2 cellular contexts compared by ENCODE assay signal in genomic region chr5:156199045-156199444, GRCh38.
TF ChIP-seq lines count a peak whose summit lies in the region.

No MANE protein-coding gene starts in this region.

TF ChIP-seq in HepG2, 621 proteins besides CTCF, POLR2A, EP300 and RAD21 (continued from another document and continues in another):
- no peak for TF ChIP-seq TBX2 (CRISPR knock-in tag; IDR thresholded peaks at IDR 0.05; ENCODE audit: borderline replicate concordance)
- no peak for TF ChIP-seq RBAK (CRISPR knock-in tag; IDR thresholded peaks at IDR 0.05)
- TF ChIP-seq ZNF713 (CRISPR knock-in tag; IDR thresholded peaks at IDR 0.05): no peak
- no peak for TF ChIP-seq ZNF24 (IDR thresholded peaks at IDR 0.05)
- TF ChIP-seq, protein P1, sequence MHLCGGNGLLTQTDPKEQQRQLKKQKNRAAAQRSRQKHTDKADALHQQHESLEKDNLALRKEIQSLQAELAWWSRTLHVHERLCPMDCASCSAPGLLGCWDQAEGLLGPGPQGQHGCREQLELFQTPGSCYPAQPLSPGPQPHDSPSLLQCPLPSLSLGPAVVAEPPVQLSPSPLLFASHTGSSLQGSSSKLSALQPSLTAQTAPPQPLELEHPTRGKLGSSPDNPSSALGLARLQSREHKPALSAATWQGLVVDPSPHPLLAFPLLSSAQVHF (CRISPR knock-in tag; IDR thresholded peaks at IDR 0.05): no peak
- no peak for TF ChIP-seq ZKSCAN5 (CRISPR knock-in tag; IDR thresholded peaks at IDR 0.05)
- TF ChIP-seq BCLAF1 (IDR thresholded peaks at IDR 0.05): no peak
- TF ChIP-seq TOE1 (CRISPR knock-in tag; IDR thresholded peaks at IDR 0.05): no peak
- no peak for TF ChIP-seq ZBTB43 (CRISPR knock-in tag; conservative IDR thresholded peaks at IDR 0.05)
- no peak for TF ChIP-seq ZNF781 (CRISPR knock-in tag; IDR thresholded peaks at IDR 0.05; ENCODE audit: borderline replicate concordance, not compliant biosample characterization)
- TF ChIP-seq BCL3 (CRISPR knock-in tag; IDR thresholded peaks at IDR 0.05): no peak

TF ChIP-seq in IMR-90, 13 proteins besides CTCF, POLR2A, EP300 and RAD21 (continued from another document):
- TF ChIP-seq MXI1 (IDR thresholded peaks at IDR 0.05; ENCODE audit: borderline replicate concordance, low read depth, low read length) (no peak), FOS (IDR thresholded peaks at IDR 0.05; ENCODE audit: low read depth, low read length) (no peak), SMC3 (IDR thresholded peaks at IDR 0.05; ENCODE audit: low read depth, low read length) (no peak), BHLHE40 (IDR thresholded peaks at IDR 0.05; ENCODE audit: low read depth, low read length) (no peak), MAFK (IDR thresholded peaks at IDR 0.05; ENCODE audit: low read depth, low read length) (no peak), CEBPB (IDR thresholded peaks at IDR 0.05; ENCODE audit: low read depth, low read length) (no peak), RFX5 (IDR thresholded peaks at IDR 0.05; ENCODE audit: low read depth, low read length) (no peak), MAZ (IDR thresholded peaks at IDR 0.05; ENCODE audit: borderline replicate concordance, low read depth, low read length) (no peak), NFE2L2 (IDR thresholded peaks at IDR 0.05; ENCODE audit: low read depth, low read length) (no peak)
- TF ChIP-seq, protein P2, sequence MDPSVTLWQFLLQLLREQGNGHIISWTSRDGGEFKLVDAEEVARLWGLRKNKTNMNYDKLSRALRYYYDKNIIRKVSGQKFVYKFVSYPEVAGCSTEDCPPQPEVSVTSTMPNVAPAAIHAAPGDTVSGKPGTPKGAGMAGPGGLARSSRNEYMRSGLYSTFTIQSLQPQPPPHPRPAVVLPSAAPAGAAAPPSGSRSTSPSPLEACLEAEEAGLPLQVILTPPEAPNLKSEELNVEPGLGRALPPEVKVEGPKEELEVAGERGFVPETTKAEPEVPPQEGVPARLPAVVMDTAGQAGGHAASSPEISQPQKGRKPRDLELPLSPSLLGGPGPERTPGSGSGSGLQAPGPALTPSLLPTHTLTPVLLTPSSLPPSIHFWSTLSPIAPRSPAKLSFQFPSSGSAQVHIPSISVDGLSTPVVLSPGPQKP (IDR thresholded peaks at IDR 0.05; ENCODE audit: borderline replicate concordance, low read depth, low read length): no peak
- TF ChIP-seq, protein P3, sequence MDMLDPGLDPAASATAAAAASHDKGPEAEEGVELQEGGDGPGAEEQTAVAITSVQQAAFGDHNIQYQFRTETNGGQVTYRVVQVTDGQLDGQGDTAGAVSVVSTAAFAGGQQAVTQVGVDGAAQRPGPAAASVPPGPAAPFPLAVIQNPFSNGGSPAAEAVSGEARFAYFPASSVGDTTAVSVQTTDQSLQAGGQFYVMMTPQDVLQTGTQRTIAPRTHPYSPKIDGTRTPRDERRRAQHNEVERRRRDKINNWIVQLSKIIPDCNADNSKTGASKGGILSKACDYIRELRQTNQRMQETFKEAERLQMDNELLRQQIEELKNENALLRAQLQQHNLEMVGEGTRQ (IDR thresholded peaks at IDR 0.05; ENCODE audit: low read depth, low read length): no peak
